In the genomic region with DNA sequence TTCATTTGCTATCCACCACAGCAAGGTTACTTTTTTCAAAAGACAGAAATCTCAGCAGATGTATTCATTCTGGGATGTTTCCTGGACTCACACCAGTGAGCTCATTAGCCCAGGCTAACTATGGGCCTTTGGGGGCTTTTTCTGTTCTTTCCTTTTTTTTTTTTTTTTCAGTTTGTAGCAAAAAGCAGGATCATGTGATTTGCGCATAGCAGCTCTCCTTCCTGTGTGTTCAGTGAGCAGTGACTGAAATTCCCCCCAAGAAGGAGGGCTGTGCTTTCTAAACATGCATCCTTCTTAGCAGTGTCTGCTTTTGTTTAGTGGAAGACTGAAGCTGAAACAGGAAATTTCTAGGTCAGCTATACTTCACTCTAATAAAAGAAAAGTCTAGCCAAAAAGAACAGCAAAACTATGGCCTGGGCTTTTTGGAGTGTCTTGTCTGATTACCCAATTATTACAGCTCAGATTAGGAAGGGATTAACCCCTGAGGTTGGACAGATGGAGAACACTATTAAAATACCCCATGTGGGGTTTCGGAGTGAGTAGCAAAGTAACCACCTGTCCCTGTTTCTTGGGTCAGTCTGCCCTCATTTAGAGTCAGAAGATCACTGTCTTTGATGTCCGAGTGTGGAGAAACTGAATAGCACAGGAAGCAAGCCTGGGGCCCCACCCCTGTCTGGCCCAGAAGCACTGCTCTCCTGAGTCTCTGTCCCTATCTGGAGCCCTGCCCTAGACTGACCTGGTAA, we compare ENCODE assay signal across 10 cellular contexts. TPM values are rescaled to one million over a fixed set of nuclear protein-coding genes. Genes with fewer than 3 reads are reported as not detected.
A peak's percentile ranks its signal among the peaks of the same experiment; 100 is the strongest.
DNase-seq lines count a peak whose midpoint lies in the region; ATAC-seq and TF ChIP-seq lines count a peak whose summit lies in the region.
"Had no signal": no experiment of that assay in that cellular context is flagged by ENCODE, and none has a peak within 500 bp of the region (broad histone marks: within the 10 kb centered on the region; RNA-seq: fewer than 3 reads in every experiment).

No MANE protein-coding gene starts in this region.

- H3K9me3 ChIP-seq in aorta (ENCODE audit: control insufficient read depth, low read length): peaks cover 6% of the 10 kb centered on the region

- no peaks in the 10 kb centered on the region for H3K36me3 Mint-ChIP-seq in osteocyte (ENCODE audit: unreplicated experiment)

- intact Hi-C loops in aorta (cut with DNase I): no loop called here

- no peak overlapping the region for H3K4me3 ChIP-seq in aorta (ENCODE audit: low read length in 2 of 2)

- DNase-seq in osteocyte (ENCODE audit: extremely low spot score, unreplicated experiment) (peak; percentile 54), DMS79 treated with DMSO at 0.1 percent for 48 hours (lab: John Stamatoyannopoulos, UW) (no peak), aorta (no peak), EL (no peak), SW 1271 (lab: John Stamatoyannopoulos, UW) (no peak)
- DNase-seq: Right ventricle myocardium superior had no signal

- no peaks in the 10 kb centered on the region for H3K9me3 Mint-ChIP-seq in osteocyte (ENCODE audit: unreplicated experiment)

- no peaks in the 10 kb centered on the region for H3K27me3 ChIP-seq in aorta (ENCODE audit: control insufficient read depth in 1 of 2, insufficient read depth in 2 of 2, low read length in 1 of 2)

- WGBS in aorta, 2 donors: 84 to 85% methylated on average over 3 of the region's 3 CpGs

- H3K4me3 Mint-ChIP-seq in osteocyte (ENCODE audit: unreplicated experiment): no peak overlapping the region

- H3K27me3 Mint-ChIP-seq in osteocyte (ENCODE audit: unreplicated experiment): peaks cover 16% of the 10 kb centered on the region

- H3K36me3 ChIP-seq in aorta (ENCODE audit: control insufficient read depth in 1 of 2, insufficient read depth in 2 of 2, low read length in 1 of 2): no peaks in the 10 kb centered on the region

- no peak for TF ChIP-seq CTCF in osteocyte (IDR thresholded peaks at IDR 0.05)

- no peak overlapping the region for H3K27ac Mint-ChIP-seq in osteocyte (ENCODE audit: unreplicated experiment)

- peak; percentile 86 for ATAC-seq in GM18907 (IDR thresholded peaks at IDR 0.05; ENCODE audit: unreplicated experiment)
- peak; percentile 59 for ATAC-seq in HG02623 (IDR thresholded peaks at IDR 0.05; ENCODE audit: unreplicated experiment)
- peak; percentile 63 for ATAC-seq in HG03565 (IDR thresholded peaks at IDR 0.05; ENCODE audit: unreplicated experiment)
- no peak for ATAC-seq in aorta (ENCODE audit: low FRiP score)

- no peaks in the 10 kb centered on the region for H3K4me1 Mint-ChIP-seq in osteocyte (ENCODE audit: unreplicated experiment)

- H3K27ac ChIP-seq in aorta (ENCODE audit: low read depth in 1 of 2, low read length in 2 of 2): no peak overlapping the region

- H3K4me1 ChIP-seq in aorta (ENCODE audit: control insufficient read depth in 1 of 2, insufficient read depth in 2 of 2, low read length in 2 of 2): no peaks in the 10 kb centered on the region

RNA-seq across cellular contexts. Expression of a gene that starts 8.9 kb away (rescaled TPM):
- total RNA-seq in osteocyte (not detected in 2 replicates), aorta (not detected)
- under 1 TPM in 1 of 2 donors, not detected in 1; under 0.01 TPM for polyA plus RNA-seq in aorta
- total RNA-seq: chondrocyte, Right ventricle myocardium superior had no signal
